1 cellular context compared by ENCODE assay signal in the genomic region with DNA sequence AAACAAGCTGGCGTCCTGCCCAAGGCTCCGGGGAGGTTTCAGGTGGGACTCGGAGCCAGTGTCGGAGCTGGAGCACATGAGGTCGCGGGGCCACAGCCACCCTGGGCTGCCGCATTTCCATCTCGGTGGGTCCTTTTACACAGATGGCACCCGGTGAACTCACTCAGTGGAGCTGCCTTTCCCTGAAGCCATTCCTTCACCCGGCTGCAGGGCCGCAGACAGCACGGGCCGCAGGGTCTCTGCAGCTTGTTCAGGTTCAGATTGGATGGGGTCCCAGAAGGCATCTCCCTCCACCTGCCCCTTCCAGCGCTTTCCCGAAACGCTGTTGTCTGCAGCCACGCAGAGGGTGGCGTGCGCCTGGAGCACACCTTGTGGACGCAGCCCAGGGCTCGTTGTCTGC.
TF ChIP-seq lines count a peak whose summit lies in the region.

No MANE protein-coding gene starts in this region.

TF ChIP-seq in HepG2, 621 proteins besides CTCF, POLR2A, EP300 and RAD21:
- TF ChIP-seq EZH2 (conservative IDR thresholded peaks at IDR 0.05; ENCODE audit: low read depth, low read length) = no peak
- TF ChIP-seq, protein P1, sequence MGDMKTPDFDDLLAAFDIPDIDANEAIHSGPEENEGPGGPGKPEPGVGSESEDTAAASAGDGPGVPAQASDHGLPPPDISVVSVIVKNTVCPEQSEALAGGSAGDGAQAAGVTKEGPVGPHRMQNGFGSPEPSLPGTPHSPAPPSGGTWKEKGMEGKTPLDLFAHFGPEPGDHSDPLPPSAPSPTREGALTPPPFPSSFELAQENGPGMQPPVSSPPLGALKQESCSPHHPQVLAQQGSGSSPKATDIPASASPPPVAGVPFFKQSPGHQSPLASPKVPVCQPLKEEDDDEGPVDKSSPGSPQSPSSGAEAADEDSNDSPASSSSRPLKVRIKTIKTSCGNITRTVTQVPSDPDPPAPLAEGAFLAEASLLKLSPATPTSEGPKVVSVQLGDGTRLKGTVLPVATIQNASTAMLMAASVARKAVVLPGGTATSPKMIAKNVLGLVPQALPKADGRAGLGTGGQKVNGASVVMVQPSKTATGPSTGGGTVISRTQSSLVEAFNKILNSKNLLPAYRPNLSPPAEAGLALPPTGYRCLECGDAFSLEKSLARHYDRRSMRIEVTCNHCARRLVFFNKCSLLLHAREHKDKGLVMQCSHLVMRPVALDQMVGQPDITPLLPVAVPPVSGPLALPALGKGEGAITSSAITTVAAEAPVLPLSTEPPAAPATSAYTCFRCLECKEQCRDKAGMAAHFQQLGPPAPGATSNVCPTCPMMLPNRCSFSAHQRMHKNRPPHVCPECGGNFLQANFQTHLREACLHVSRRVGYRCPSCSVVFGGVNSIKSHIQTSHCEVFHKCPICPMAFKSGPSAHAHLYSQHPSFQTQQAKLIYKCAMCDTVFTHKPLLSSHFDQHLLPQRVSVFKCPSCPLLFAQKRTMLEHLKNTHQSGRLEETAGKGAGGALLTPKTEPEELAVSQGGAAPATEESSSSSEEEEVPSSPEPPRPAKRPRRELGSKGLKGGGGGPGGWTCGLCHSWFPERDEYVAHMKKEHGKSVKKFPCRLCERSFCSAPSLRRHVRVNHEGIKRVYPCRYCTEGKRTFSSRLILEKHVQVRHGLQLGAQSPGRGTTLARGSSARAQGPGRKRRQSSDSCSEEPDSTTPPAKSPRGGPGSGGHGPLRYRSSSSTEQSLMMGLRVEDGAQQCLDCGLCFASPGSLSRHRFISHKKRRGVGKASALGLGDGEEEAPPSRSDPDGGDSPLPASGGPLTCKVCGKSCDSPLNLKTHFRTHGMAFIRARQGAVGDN (CRISPR knock-in tag; IDR thresholded peaks at IDR 0.05) = 0 out of 2 replicates have a peak, but pooled peaks have one; percentile 1
